8 cellular contexts compared by ENCODE assay signal in the genomic region with DNA sequence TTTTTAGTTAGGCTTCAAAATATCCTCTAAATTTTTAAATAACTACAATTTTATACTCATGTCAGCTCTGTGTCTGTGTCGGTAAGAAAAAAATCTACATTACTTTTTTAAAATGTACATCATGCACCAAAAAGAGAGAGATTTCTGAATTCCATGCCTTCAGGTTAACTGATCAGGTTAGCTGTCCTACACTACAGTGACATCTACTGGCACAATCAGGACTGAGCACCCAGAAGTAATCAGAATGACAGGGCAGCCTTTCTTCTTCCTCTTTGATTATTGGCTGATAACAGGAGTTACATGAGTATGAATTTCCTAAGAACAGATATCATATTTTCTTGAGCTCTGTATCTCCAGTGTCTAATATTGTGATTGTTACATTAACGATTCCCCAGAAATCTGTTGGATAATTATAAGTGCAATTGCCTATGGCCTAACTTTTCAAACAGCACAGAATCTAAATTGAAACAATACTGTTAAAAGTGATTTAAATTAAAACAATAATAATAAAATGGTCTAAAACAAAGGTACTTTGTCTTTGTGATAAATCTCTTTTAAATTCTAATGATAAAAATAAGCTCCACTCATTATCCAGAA. TPM values are rescaled to one million over a fixed set of nuclear protein-coding genes. Genes with fewer than 3 reads are reported as not detected.
DNase-seq lines count a peak whose midpoint lies in the region; ATAC-seq lines count a peak whose summit lies in the region.

No MANE protein-coding gene starts in this region.

- peak; percentile 65 for ATAC-seq in HG03064 (IDR thresholded peaks at IDR 0.05; ENCODE audit: low read depth, unreplicated experiment)
- ATAC-seq in activated CD4-positive, CD25-positive, alpha-beta regulatory T cell treated with anti-CD3 and anti-CD28 coated beads, Interleukin-2, amount 50 U/mL, for 24 hours: peak; percentile 85 to 95
- peak; percentile 90 for ATAC-seq in stimulated activated effector memory CD8-positive, alpha-beta T cell treated with anti-CD3 and anti-CD28 coated beads, Interleukin-12 subunit alpha, Interleukin-12 subunit beta, amount 100 ng/mL, for 72 hours

- DNase-seq in NCI-H524 (lab: John Stamatoyannopoulos, UW) (peak; percentile 9 to 58), NCI-H524 treated with DMSO at 0.1 percent for 48 hours (lab: John Stamatoyannopoulos, UW) (no peak), NCI-H2227 (lab: John Stamatoyannopoulos, UW; ENCODE audit: unreplicated experiment) (peak; percentile 45), dermis blood vessel endothelial cell (peak; percentile 84), medulla oblongata (ENCODE audit: extremely low spot score) (peak; percentile 79)
- DNase-seq in stimulated activated effector memory CD8-positive, alpha-beta T cell treated with anti-CD3 and anti-CD28 coated beads, Interleukin-12 subunit alpha, Interleukin-12 subunit beta, amount 100 ng/mL, for 72 hours (ENCODE audit: low spot score in 2 of 2): peak; percentile 21 to 58

- H3K9me3 Mint-ChIP-seq in stimulated activated effector memory CD8-positive, alpha-beta T cell treated with anti-CD3 and anti-CD28 coated beads, Interleukin-12 subunit alpha, Interleukin-12 subunit beta, amount 100 ng/mL, for 72 hours: no peaks in the 10 kb centered on the region

- peaks cover 6% of the 10 kb centered on the region for H3K4me1 Mint-ChIP-seq in stimulated activated effector memory CD8-positive, alpha-beta T cell treated with anti-CD3 and anti-CD28 coated beads, Interleukin-12 subunit alpha, Interleukin-12 subunit beta, amount 100 ng/mL, for 72 hours

- H3K36me3 Mint-ChIP-seq in stimulated activated effector memory CD8-positive, alpha-beta T cell treated with anti-CD3 and anti-CD28 coated beads, Interleukin-12 subunit alpha, Interleukin-12 subunit beta, amount 100 ng/mL, for 72 hours: peaks cover 6% of the 10 kb centered on the region

- H3K4me3 Mint-ChIP-seq in stimulated activated effector memory CD8-positive, alpha-beta T cell treated with anti-CD3 and anti-CD28 coated beads, Interleukin-12 subunit alpha, Interleukin-12 subunit beta, amount 100 ng/mL, for 72 hours: no peak overlapping the region

- H3K27ac Mint-ChIP-seq in stimulated activated effector memory CD8-positive, alpha-beta T cell treated with anti-CD3 and anti-CD28 coated beads, Interleukin-12 subunit alpha, Interleukin-12 subunit beta, amount 100 ng/mL, for 72 hours: no peak overlapping the region

RNA-seq across cellular contexts. Expression of a gene that starts 41.8 kb away (rescaled TPM):
- total RNA-seq in dermis blood vessel endothelial cell: 44.4 and 53.9 TPM in 2 replicates

RNA-seq across cellular contexts. Expression of a gene that starts 49.9 kb away (rescaled TPM):
- 24.5 and 33.5 TPM in 2 replicates for total RNA-seq in dermis blood vessel endothelial cell
